12 cellular contexts compared by ENCODE assay signal in genomic region chr18:13615432-13615861, GRCh38.
A peak's percentile ranks its signal among the peaks of the same experiment; 100 is the strongest.
DNase-seq lines count a peak whose midpoint lies in the region; ATAC-seq and TF ChIP-seq lines count a peak whose summit lies in the region.
"Had no signal": no experiment of that assay in that cellular context is flagged by ENCODE, and none has a peak within 500 bp of the region (broad histone marks: within the 10 kb centered on the region; RNA-seq: fewer than 3 reads in every experiment).

No MANE protein-coding gene starts in this region.

- H3K27me3 Mint-ChIP-seq in CD8-positive, alpha-beta memory T cell = peaks cover 0 to 15% of the 10 kb centered on the region in 2 donors
- no peaks in the 10 kb centered on the region for H3K27me3 Mint-ChIP-seq in central memory CD8-positive, alpha-beta T cell
- H3K27me3 Mint-ChIP-seq in Calu3 (ENCODE audit: unreplicated experiment) = peaks cover 90% of the 10 kb centered on the region

- no peak for TF ChIP-seq POLR2A in gastrocnemius medialis (IDR thresholded peaks at IDR 0.05)

- H3K27ac ChIP-seq in CD8-positive, alpha-beta memory T cell (ENCODE audit: low read depth, low read length) = no peak overlapping the region
- peak overlapping the region; percentile 64 to 86 (median 76) for H3K27ac ChIP-seq in gastrocnemius medialis
- H3K27ac ChIP-seq: SJSA1 had no signal

- peaks cover 0 to 5% (median under 1%) of the 10 kb centered on the region in 3 donors for H3K36me3 Mint-ChIP-seq in CD8-positive, alpha-beta memory T cell
- peaks cover 24% of the 10 kb centered on the region for H3K36me3 Mint-ChIP-seq in central memory CD8-positive, alpha-beta T cell (ENCODE audit: insufficient read depth)
- no peaks in the 10 kb centered on the region for H3K36me3 Mint-ChIP-seq in Calu3 (ENCODE audit: insufficient read depth, unreplicated experiment)

- H3K9me3 Mint-ChIP-seq in CD8-positive, alpha-beta memory T cell = no peaks in the 10 kb centered on the region
- H3K9me3 Mint-ChIP-seq in central memory CD8-positive, alpha-beta T cell = no peaks in the 10 kb centered on the region
- no peaks in the 10 kb centered on the region for H3K9me3 Mint-ChIP-seq in Calu3 (ENCODE audit: low read depth, unreplicated experiment)

- DNase-seq in CD8-positive, alpha-beta memory T cell = no peak
- peak; percentile 75 for DNase-seq in MV-4-11 (lab: John Stamatoyannopoulos, UW)
- DNase-seq in central memory CD8-positive, alpha-beta T cell (ENCODE audit: low spot score in 2 of 2) = no peak
- peak in 1 of 2 donors; percentile 30 for DNase-seq in gastrocnemius medialis
- no peak for DNase-seq in LoVo (ENCODE audit: low spot score)
- no peak for DNase-seq in Calu3
- DNase-seq: islet precursor cell, NCI-H187 treated with DMSO at 0.1 percent for 48 hours, tibial artery had no signal

- no peak overlapping the region for H3K4me3 ChIP-seq in CD8-positive, alpha-beta memory T cell (ENCODE audit: low read length)
- peak overlapping the region in 1 of 4 donors; percentile 30 for H3K4me3 ChIP-seq in gastrocnemius medialis
- H3K4me3 ChIP-seq: SJSA1, tibial artery had no signal

- no peaks in the 10 kb centered on the region for H3K9me3 ChIP-seq in CD8-positive, alpha-beta memory T cell (ENCODE audit: low read length)
- H3K9me3 ChIP-seq in gastrocnemius medialis = no peaks in the 10 kb centered on the region
- H3K9me3 ChIP-seq: SJSA1, tibial artery had no signal

- H3K36me3 ChIP-seq in CD8-positive, alpha-beta memory T cell (ENCODE audit: insufficient read depth, low read length) = no peaks in the 10 kb centered on the region
- no peaks in the 10 kb centered on the region for H3K36me3 ChIP-seq in gastrocnemius medialis
- H3K36me3 ChIP-seq: SJSA1, tibial artery had no signal

- CTCF ChIA-PET in CD8-positive, alpha-beta memory T cell (lab: Charles Lee) = interaction anchor here (0.9 kb wide), 1 partner anchor 64 kb away, joined by 3 read pairs; no protein-coding TSS in a partner anchor
- CTCF ChIA-PET in Calu3 (lab: Charles Lee) = no interaction called here

- peaks cover 60 to 88% (median 67%) of the 10 kb centered on the region in 3 donors for H3K4me1 Mint-ChIP-seq in CD8-positive, alpha-beta memory T cell
- peaks cover 64% of the 10 kb centered on the region for H3K4me1 Mint-ChIP-seq in central memory CD8-positive, alpha-beta T cell
- H3K4me1 Mint-ChIP-seq in Calu3 (ENCODE audit: low read depth, unreplicated experiment) = no peaks in the 10 kb centered on the region

- no TSS peak for BruUV-seq in Calu3 (replicated peaks; lab: Mats Ljungman, UMichigan)

- no peak for ATAC-seq in central memory CD8-positive, alpha-beta T cell (replicated peaks; ENCODE audit: extremely low read depth, poor library complexity, severe bottlenecking)
- ATAC-seq in gastrocnemius medialis (peak; percentile 87 to 91), GM19351 (IDR thresholded peaks at IDR 0.05; ENCODE audit: unreplicated experiment) (no peak), HG03460 (IDR thresholded peaks at IDR 0.05; ENCODE audit: unreplicated experiment) (no peak)

- intact Hi-C loops in gastrocnemius medialis (cut with DNase I; ENCODE audit: low total_unique reads) = loop anchor here (1.0 kb wide), 1 partner anchor 111 kb away; the partner anchor contains the start of genes FAM210A and RNMT
- intact Hi-C loops in Calu3 (cut with micrococcal nuclease; ENCODE audit: unreplicated experiment) = no loop called here

- H3K27me3 ChIP-seq in CD8-positive, alpha-beta memory T cell (ENCODE audit: insufficient read depth, low read length, poor library complexity, severe bottlenecking) = no peaks in the 10 kb centered on the region
- H3K27me3 ChIP-seq in gastrocnemius medialis = no peaks in the 10 kb centered on the region
- H3K27me3 ChIP-seq: tibial artery had no signal

- peak overlapping the region; percentile 43 to 90 (median 68) for H3K4me3 Mint-ChIP-seq in CD8-positive, alpha-beta memory T cell
- H3K4me3 Mint-ChIP-seq in central memory CD8-positive, alpha-beta T cell = peak overlapping the region; percentile 84
- H3K4me3 Mint-ChIP-seq in Calu3 (ENCODE audit: low read depth, unreplicated experiment) = no peak overlapping the region

- TF ChIP-seq CTCF in gastrocnemius medialis (IDR thresholded peaks at IDR 0.05 in 4 of 5, conservative IDR thresholded peaks at IDR 0.05 in 1 of 5) (no peak), Calu3 (IDR thresholded peaks at IDR 0.05; ENCODE audit: unreplicated experiment) (no peak)

- POLR2A ChIA-PET in CD8-positive, alpha-beta memory T cell (lab: Charles Lee) = no interaction called here

- peak overlapping the region in 7 of 8 donors; percentile 19 to 94 (median 88) for H3K27ac Mint-ChIP-seq in CD8-positive, alpha-beta memory T cell
- peak overlapping the region; percentile 89 for H3K27ac Mint-ChIP-seq in central memory CD8-positive, alpha-beta T cell (ENCODE audit: low read depth)
- no peak overlapping the region for H3K27ac Mint-ChIP-seq in Calu3 (ENCODE audit: unreplicated experiment)

- peaks cover 48% of the 10 kb centered on the region for H3K4me1 ChIP-seq in CD8-positive, alpha-beta memory T cell (ENCODE audit: insufficient read depth, low read length)
- H3K4me1 ChIP-seq in gastrocnemius medialis = peaks cover 27 to 30% of the 10 kb centered on the region in 2 donors

- in situ Hi-C loops in gastrocnemius medialis (cut with MboI; ENCODE audit: low sequenced_read_pairs in 4 of 4) = no loop called here

Comparison
In these comparisons a context has a peak if more than half of its experiments do, and no peak if none do; other contexts are left out.
1. ATAC-seq: peak in gastrocnemius medialis (2 of 2); none in central memory CD8-positive, alpha-beta T cell (single experiment), GM19351 (single experiment) and HG03460 (single experiment).